1 cellular context compared by ENCODE assay signal in the genomic region with DNA sequence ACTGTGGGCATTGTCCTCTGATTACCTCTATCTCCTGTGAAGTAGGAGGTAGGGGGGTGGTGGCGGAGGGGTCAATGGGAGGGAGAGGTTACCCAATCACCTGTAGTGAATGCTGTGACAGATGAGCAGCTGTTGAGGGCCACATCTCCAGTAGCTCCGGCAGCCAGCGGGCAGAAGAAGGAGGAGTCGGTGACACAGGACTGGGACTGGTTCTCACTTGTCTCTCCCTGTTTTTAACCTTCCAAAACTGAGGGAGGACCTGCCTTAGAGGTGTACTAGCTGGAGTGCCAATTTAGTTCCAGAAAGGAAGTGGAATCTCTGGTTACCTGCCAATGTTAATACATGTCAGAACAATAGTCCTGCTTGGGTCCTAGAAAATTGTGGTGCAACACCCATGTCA.
TF ChIP-seq lines count a peak whose summit lies in the region.

No MANE protein-coding gene starts in this region.

TF ChIP-seq in SK-N-SH, 30 proteins besides CTCF, POLR2A, EP300 and RAD21 (continued from another document):
- TF ChIP-seq IRF3 (IDR thresholded peaks at IDR 0.05; ENCODE audit: low read depth, low read length), result no peak
- no peak for TF ChIP-seq RCOR1 (IDR thresholded peaks at IDR 0.05; ENCODE audit: low read length)
- no peak for TF ChIP-seq FOSL2 (IDR thresholded peaks at IDR 0.05; ENCODE audit: borderline replicate concordance, low read depth)
- no peak for TF ChIP-seq RXRA (IDR thresholded peaks at IDR 0.05; ENCODE audit: borderline replicate concordance, low read depth)
- no peak for TF ChIP-seq EZH2phosphoT487 (IDR thresholded peaks at IDR 0.05; ENCODE audit: borderline replicate concordance, low read depth)
- no peak for TF ChIP-seq MEF2A (IDR thresholded peaks at IDR 0.05; ENCODE audit: borderline replicate concordance, low read depth)
- TF ChIP-seq, protein P1, sequence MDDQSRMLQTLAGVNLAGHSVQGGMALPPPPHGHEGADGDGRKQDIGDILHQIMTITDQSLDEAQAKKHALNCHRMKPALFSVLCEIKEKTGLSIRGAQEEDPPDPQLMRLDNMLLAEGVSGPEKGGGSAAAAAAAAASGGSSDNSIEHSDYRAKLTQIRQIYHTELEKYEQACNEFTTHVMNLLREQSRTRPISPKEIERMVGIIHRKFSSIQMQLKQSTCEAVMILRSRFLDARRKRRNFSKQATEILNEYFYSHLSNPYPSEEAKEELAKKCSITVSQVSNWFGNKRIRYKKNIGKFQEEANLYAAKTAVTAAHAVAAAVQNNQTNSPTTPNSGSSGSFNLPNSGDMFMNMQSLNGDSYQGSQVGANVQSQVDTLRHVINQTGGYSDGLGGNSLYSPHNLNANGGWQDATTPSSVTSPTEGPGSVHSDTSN (IDR thresholded peaks at IDR 0.05), result no peak
